ENCODE assay signal across 34 cellular contexts in genomic region chr7:115976651-115977050, GRCh38. TPM values are rescaled to one million over a fixed set of nuclear protein-coding genes. Genes with fewer than 3 reads are reported as not detected.
"Had no signal": no experiment of that assay in that cellular context is flagged by ENCODE, and none has a peak within 500 bp of the region (broad histone marks: within the 10 kb centered on the region; RNA-seq: fewer than 3 reads in every experiment).

No MANE protein-coding gene starts in this region.

- DNase-seq: activated CD4-positive, alpha-beta memory T cell treated with anti-CD3 and anti-CD28 coated beads, Interleukin-2, amount 10 ng/mL, durations not matched to agents 7 days and 5 days; activated CD4-positive, alpha-beta T cell treated with anti-CD3 and anti-CD28 coated beads for 1 hour; activated CD4-positive, alpha-beta T cell treated with anti-CD3 and anti-CD28 coated beads for 48 hours; activated CD4-positive, CD25-positive, alpha-beta regulatory T cell; activated CD8-positive, alpha-beta memory T cell treated with anti-CD3 and anti-CD28 coated beads for 24 hours; activated CD8-positive, alpha-beta memory T cell treated with anti-CD3 and anti-CD28 coated beads, Interleukin-2, amount 10 ng/mL, durations not matched to agents 7 days and 5 days; activated CD8-positive, alpha-beta memory T cell treated with anti-CD3 and anti-CD28 coated beads, Interleukin-2, amount 50 U/mL, for 48 hours; activated gamma-delta T cell; activated naive CD4-positive, alpha-beta T cell treated with Interleukin-2 at 50 U/mL for 16 hours; activated naive CD8-positive, alpha-beta T cell treated with anti-CD3 and anti-CD28 coated beads, Interleukin-2, amount 10 ng/mL, durations not matched to agents 7 days and 5 days; adrenal gland; anterior cingulate cortex; NCI-H1092 treated with DMSO at 0.1 percent for 48 hours; NCI-H1417; NCI-H146; NCI-H187 treated with DMSO at 0.1 percent for 48 hours; NCI-H2081; NCI-H2171 treated with DMSO at 0.1 percent for 48 hours; NCI-H2227 treated with DMSO at 0.1 percent for 48 hours; NCI-H446 treated with DMSO at 0.1 percent for 48 hours; NCI-H524; NCI-H69; NCI-H82; PC-3; Peyer's patch; SIG-M5; T1000; WERI-Rb-1 had no signal

- H3K27ac ChIP-seq: adrenal gland, Peyer's patch, RWPE1, SK-N-MC, WERI-Rb-1 had no signal

- H3K4me3 ChIP-seq: adrenal gland, Peyer's patch, SK-N-MC had no signal

- H3K36me3 ChIP-seq: adrenal gland, Peyer's patch, WERI-Rb-1 had no signal

- FAIRE-seq: bronchial epithelial cell had no signal

- H3K4me1 ChIP-seq: adrenal gland, Peyer's patch had no signal

- ATAC-seq: activated CD8-positive, alpha-beta memory T cell treated with anti-CD3 and anti-CD28 coated beads, Interleukin-2, amount 10 ng/mL, durations not matched to agents 7 days and 5 days; PC-3; Right ventricle myocardium inferior had no signal

- H3K9me3 ChIP-seq: adrenal gland, Peyer's patch had no signal

- H3K27me3 ChIP-seq: adrenal gland, Peyer's patch had no signal

RNA-seq across cellular contexts. Expression of gene TFEC, which starts 53.9 kb away (rescaled TPM):
- total RNA-seq: activated T-helper 2 cell treated with anti-CD3 and anti-CD28 coated beads, Interferon-gamma antibody, Interleukin-2, Interleukin-4, amounts not matched to agents 10 μg/mL and 5 μg/mL and 100 μg/mL, durations not matched to agents 14 hours and 24 hours and 36 hours; bronchial epithelial cell; T-helper 1 cell treated with Interleukin-12 subunit alpha and Interleukin-12 subunit beta and Interleukin-4 antibody, amounts not matched to agents 30 ng/mL and 1 ng/mL, for 36 hours had no signal
